ENCODE assay signal across 14 cellular contexts in genomic region chr14:33040548-33041140, GRCh38.
"Had no signal": no experiment of that assay in that cellular context is flagged by ENCODE, and none has a peak within 500 bp of the region (broad histone marks: within the 10 kb centered on the region; RNA-seq: fewer than 3 reads in every experiment).

No MANE protein-coding gene starts in this region.

- ATAC-seq: activated CD8-positive, alpha-beta memory T cell treated with anti-CD3 and anti-CD28 coated beads, Interleukin-2, amount 10 ng/mL, durations not matched to agents 7 days and 5 days; heart left ventricle; natural killer cell had no signal

- DNase-seq: activated CD4-positive, alpha-beta T cell treated with anti-CD3 and anti-CD28 coated beads, Interleukin-2, amount 50 U/mL, for 48 hours; activated CD8-positive, alpha-beta memory T cell treated with anti-CD3 and anti-CD28 coated beads, Interleukin-2, amount 10 ng/mL, durations not matched to agents 7 days and 5 days; activated effector memory CD4-positive, alpha-beta T cell treated with Interleukin-2 at 50 U/mL for 16 hours; activated naive CD4-positive, alpha-beta T cell treated with anti-CD3 and anti-CD28 coated beads, Interleukin-2, amount 50 U/mL, for 16 hours; activated T-cell treated with anti-CD3 and anti-CD28 coated beads, Interleukin-2, amount 50 U/mL, for 1 hour; heart left ventricle; immature natural killer cell; mesendoderm; natural killer cell; posterior cingulate gyrus; retina; stimulated activated CD4-positive, alpha-beta T cell treated with anti-CD3 and anti-CD28 coated beads, Interleukin-15, amount 100 ng/mL, for 24 hours; stimulated activated CD4-positive, alpha-beta T cell treated with anti-CD3 and anti-CD28 coated beads, Interleukin-4, amount 100 ng/mL, for 1 hour; stimulated activated naive CD4-positive, alpha-beta T cell treated with Interleukin-2 at 50 U/mL for 16 hours had no signal
